Comparison of ENCODE assay signal across 7 cellular contexts in the genomic region with DNA sequence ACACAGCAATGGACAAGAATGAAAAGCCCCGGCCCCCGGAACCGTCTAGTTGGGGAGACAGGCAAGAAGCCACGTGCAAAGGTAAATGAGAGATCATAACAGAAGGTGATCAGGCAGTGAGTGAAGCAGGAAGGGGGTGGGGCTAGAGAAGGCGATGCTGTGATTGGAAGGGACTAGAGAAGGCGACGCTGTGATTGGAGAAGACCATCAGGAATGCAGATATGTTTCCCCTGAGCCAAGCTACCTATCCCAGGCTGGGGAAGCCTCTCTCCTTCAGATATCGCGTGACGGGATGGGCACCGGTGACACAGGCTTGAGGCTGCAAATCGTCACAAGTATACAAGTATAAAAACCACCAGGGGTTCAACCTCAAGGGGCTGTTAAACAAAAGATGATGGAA. TPM values are rescaled to one million over a fixed set of nuclear protein-coding genes. Genes with fewer than 3 reads are reported as not detected.
DNase-seq lines count a peak whose midpoint lies in the region; ATAC-seq and TF ChIP-seq lines count a peak whose summit lies in the region.

No MANE protein-coding gene starts in this region.

- no peak overlapping the region for H3K4me3 Mint-ChIP-seq in central memory CD8-positive, alpha-beta T cell

- no peaks in the 10 kb centered on the region for H3K9me3 ChIP-seq in Panc1 (ENCODE audit: control insufficient read depth, insufficient read depth, low read depth, low read length)
- no peaks in the 10 kb centered on the region for H3K9me3 ChIP-seq in spleen

- no peaks in the 10 kb centered on the region for H3K27me3 ChIP-seq in Panc1 (ENCODE audit: control insufficient read depth, insufficient read depth, low read length)
- no peaks in the 10 kb centered on the region for H3K27me3 ChIP-seq in spleen (replicated peaks in 1 of 7)

- peak overlapping the region; percentile 68 for H3K27ac Mint-ChIP-seq in central memory CD8-positive, alpha-beta T cell (ENCODE audit: low read depth)

- TF ChIP-seq CTCF in Panc1 (IDR thresholded peaks at IDR 0.05) (no peak), spleen (IDR thresholded peaks at IDR 0.05 in 8 of 11, conservative IDR thresholded peaks at IDR 0.05 in 3 of 11) (no peak)

- DNase-seq in HEK293T (ENCODE audit: extremely low spot score) = peak; percentile 53
- DNase-seq in Panc1 (ENCODE audit: low read depth, low spot score) = no peak
- DNase-seq in central memory CD8-positive, alpha-beta T cell (ENCODE audit: low spot score in 2 of 2) = no peak
- peak; percentile 14 for DNase-seq in retina
- no peak for DNase-seq in spleen
- no peak for DNase-seq in amniotic stem cell (lab: John Stamatoyannopoulos, UW)

- 69 to 77% (median 71%) methylated on average over 12 of the region's 12 CpGs for WGBS in spleen, 5 donors

- ATAC-seq in Panc1 (peak; percentile 37; the same call in 1 of the 2 replicates), GM19452 (IDR thresholded peaks at IDR 0.05; ENCODE audit: unreplicated experiment) (no peak)
- no peak for ATAC-seq in central memory CD8-positive, alpha-beta T cell (replicated peaks; ENCODE audit: extremely low read depth, poor library complexity, severe bottlenecking)

- peaks cover 19% of the 10 kb centered on the region for H3K36me3 Mint-ChIP-seq in central memory CD8-positive, alpha-beta T cell (ENCODE audit: insufficient read depth)

- POLR2A ChIA-PET in HEK293T (lab: Yijun Ruan, JAX) = no interaction called here
- POLR2A ChIA-PET in Panc1 (lab: Charles Lee) = no interaction called here

- H3K36me3 ChIP-seq in Panc1 (ENCODE audit: control insufficient read depth, insufficient read depth, low read length) (no peaks in the 10 kb centered on the region), spleen (peaks cover 0 to 88% (median 30%) of the 10 kb centered on the region in 6 donors)

- H3K27me3 Mint-ChIP-seq in central memory CD8-positive, alpha-beta T cell = no peaks in the 10 kb centered on the region

- intact Hi-C loops in Panc1 (cut with micrococcal nuclease; ENCODE audit: unreplicated experiment) = no loop called here
- intact Hi-C loops in spleen (cut with DNase I; ENCODE audit: low total_unique reads) = no loop called here

- TF ChIP-seq POLR2A in spleen (IDR thresholded peaks at IDR 0.05) = no peak

- H3K27ac ChIP-seq in Panc1 (ENCODE audit: low read length) (no peak overlapping the region), spleen (no peak overlapping the region)

- H3K4me3 ChIP-seq in Panc1 (ENCODE audit: low read depth in 2 of 2, low read length in 2 of 2) = no peak overlapping the region
- no peak overlapping the region for H3K4me3 ChIP-seq in spleen

- no peaks in the 10 kb centered on the region for H3K9me3 Mint-ChIP-seq in central memory CD8-positive, alpha-beta T cell

- BruUV-seq in Panc1 (replicated peaks; lab: Mats Ljungman, UMichigan) = no TSS peak

- CTCF ChIA-PET in HEK293T (lab: Yijun Ruan, JAX) (no interaction called here), Panc1 (lab: Charles Lee) (no interaction called here)

- peaks cover 16% of the 10 kb centered on the region for H3K4me1 Mint-ChIP-seq in central memory CD8-positive, alpha-beta T cell

- H3K4me1 ChIP-seq in Panc1 (ENCODE audit: control insufficient read depth, insufficient read depth, low read length) (no peaks in the 10 kb centered on the region), spleen (peaks cover 3 to 15% (median 11%) of the 10 kb centered on the region in 6 donors)

- in situ Hi-C loops in Panc1 (cut with HindIII; ENCODE audit: low pct_unique_long_range_greater_than_20kb, low sequenced_read_pairs) = no loop called here

TF ChIP-seq in HEK293T, 16 proteins besides CTCF, POLR2A, EP300 and RAD21:
- TF ChIP-seq HDGF (IDR thresholded peaks at IDR 0.05; ENCODE audit: borderline replicate concordance) (no peak), PKNOX1 (IDR thresholded peaks at IDR 0.05) (no peak), L3MBTL2 (conservative IDR thresholded peaks at IDR 0.05) (no peak), SUZ12 (IDR thresholded peaks at IDR 0.05) (no peak), TARDBP (IDR thresholded peaks at IDR 0.05) (no peak), ZNF384 (IDR thresholded peaks at IDR 0.05) (no peak), FOXM1 (IDR thresholded peaks at IDR 0.05; ENCODE audit: borderline replicate concordance) (no peak), BHLHE40 (IDR thresholded peaks at IDR 0.05; ENCODE audit: borderline replicate concordance) (no peak), FOXK2 (IDR thresholded peaks at IDR 0.05) (no peak), CTBP1 (IDR thresholded peaks at IDR 0.05; ENCODE audit: borderline replicate concordance) (no peak), NFRKB (IDR thresholded peaks at IDR 0.05) (no peak), ELF4 (IDR thresholded peaks at IDR 0.05) (no peak), SP1 (IDR thresholded peaks at IDR 0.05) (no peak), ARNT (IDR thresholded peaks at IDR 0.05) (no peak), LEF1 (IDR thresholded peaks at IDR 0.05; ENCODE audit: borderline replicate concordance) (no peak), FOXA1 (IDR thresholded peaks at IDR 0.05) (no peak)

RNA-seq across cellular contexts. Expression of gene DCAF15, which starts 21.8 kb away (rescaled TPM):
- total RNA-seq in Panc1 (2021; ENCODE audit: unreplicated experiment) = 38.8 TPM
- polyA plus RNA-seq in Panc1 (2012; ENCODE audit: insufficient read length) = 36.7 TPM
- total RNA-seq in spleen = 10 to 100 TPM; 27.7 to 58.6 (median 43.2) TPM
- 10 to 100 TPM; 44.7 to 84.9 (median 79.0) TPM for polyA plus RNA-seq in spleen

RNA-seq across cellular contexts. Expression of gene RFX1, which starts 32.0 kb away (rescaled TPM):
- total RNA-seq in Panc1 (2021; ENCODE audit: unreplicated experiment) = 15.2 TPM
- polyA plus RNA-seq in Panc1 (2012; ENCODE audit: insufficient read length) = 31.2 TPM
- 10 to 100 TPM in 5 of 7 donors, 1 to 10 TPM in 2; 9.2 to 22.4 (median 17.9) TPM for total RNA-seq in spleen
- polyA plus RNA-seq in spleen = 1 to 10 TPM; 2.2 to 8.0 (median 4.2) TPM

RNA-seq across cellular contexts. Expression of gene PODNL1, which starts 35.9 kb away (rescaled TPM):
- 1.4 TPM for total RNA-seq in Panc1 (2021; ENCODE audit: unreplicated experiment)
- polyA plus RNA-seq in Panc1 (2012; ENCODE audit: insufficient read length) = 1.3 TPM
- 1 to 10 TPM in 2 of 7 donors, under 1 TPM in 4, not detected in 1; 0.19 to 3.0 (median 0.79) TPM for total RNA-seq in spleen
- polyA plus RNA-seq in spleen = under 1 TPM; 0.20 to 0.54 (median 0.41) TPM

RNA-seq across cellular contexts. Expression of gene RLN3, which starts 53.9 kb away (rescaled TPM):
- total RNA-seq in Panc1 (2021; ENCODE audit: unreplicated experiment) = not detected
- not detected for polyA plus RNA-seq in Panc1 (2012; ENCODE audit: insufficient read length)
- total RNA-seq in spleen = not detected
- under 1 TPM in 1 of 3 donors, not detected in 2; 0.35 TPM for polyA plus RNA-seq in spleen

RNA-seq across cellular contexts. Expression of gene IL27RA, which starts 57.5 kb away (rescaled TPM):
- total RNA-seq in Panc1 (2021; ENCODE audit: unreplicated experiment) = 10.2 TPM
- polyA plus RNA-seq in Panc1 (2012; ENCODE audit: insufficient read length) = 10.8 TPM
- 10 to 100 TPM; 15.7 to 28.7 (median 20.8) TPM for total RNA-seq in spleen
- polyA plus RNA-seq in spleen = 10 to 100 TPM; 12.8 to 14.4 (median 13.4) TPM

Comparison
In these comparisons a context has a peak if more than half of its experiments do, and no peak if none do; other contexts are left out.
1. DNase-seq: peak in HEK293T (single experiment) and retina (single experiment); none in Panc1 (single experiment), central memory CD8-positive, alpha-beta T cell (0 of 2), spleen (single experiment) and amniotic stem cell (single experiment).